In genomic region chr5:136249678-136250266, GRCh38 we compare ENCODE assay signal across 8 cellular contexts. TPM values are rescaled to one million over a fixed set of nuclear protein-coding genes. Genes with fewer than 3 reads are reported as not detected.
DNase-seq lines count a peak whose midpoint lies in the region; ATAC-seq and TF ChIP-seq lines count a peak whose summit lies in the region.

No MANE protein-coding gene starts in this region.

- H3K4me3 ChIP-seq in MM.1S (ENCODE audit: low read length) (no peak overlapping the region), esophagus muscularis mucosa (no peak overlapping the region)

- H3K36me3 ChIP-seq in MM.1S (replicated peaks; ENCODE audit: insufficient read depth, low read length) (no peaks in the 10 kb centered on the region), esophagus muscularis mucosa (no peaks in the 10 kb centered on the region)

- 3% methylated on average over 5 of the region's 5 CpGs for WGBS in esophagus muscularis mucosa

- no peak for TF ChIP-seq POLR2A in esophagus muscularis mucosa (IDR thresholded peaks at IDR 0.05; ENCODE audit: low read depth)

- no peak overlapping the region for H3K27ac ChIP-seq in MM.1S (ENCODE audit: low read length)
- H3K27ac ChIP-seq in esophagus muscularis mucosa (replicated peaks in 1 of 4), result no peak overlapping the region

- no peaks in the 10 kb centered on the region for H3K4me1 Mint-ChIP-seq in neural crest cell

- H3K27me3 ChIP-seq in MM.1S (replicated peaks; ENCODE audit: insufficient read depth, low read length), result no peaks in the 10 kb centered on the region
- peaks cover 0 to 6% (median 0%) of the 10 kb centered on the region in 4 donors for H3K27me3 ChIP-seq in esophagus muscularis mucosa

- intact Hi-C loops in esophagus muscularis mucosa (cut with DNase I), result loop anchor here (5.0 kb wide), 1 partner anchor 523 kb away; no protein-coding TSS in a partner anchor

- H3K27me3 Mint-ChIP-seq in neural crest cell (ENCODE audit: low read depth), result peaks cover 41% of the 10 kb centered on the region

- no peak overlapping the region for H3K4me2 ChIP-seq in MM.1S (ENCODE audit: low read depth, low read length)

- no peaks in the 10 kb centered on the region for H3K9me2 ChIP-seq in MM.1S (replicated peaks; ENCODE audit: insufficient read depth, low read length)

- H3K36me3 Mint-ChIP-seq in neural crest cell (ENCODE audit: low read depth), result no peaks in the 10 kb centered on the region

- no peaks in the 10 kb centered on the region for H4K20me1 ChIP-seq in MM.1S (ENCODE audit: insufficient read depth, low read length)

- H3F3A ChIP-seq in MM.1S (ENCODE audit: insufficient read depth, low read length), result no peaks in the 10 kb centered on the region

- H3K79me2 ChIP-seq in MM.1S (ENCODE audit: low read length), result no peaks in the 10 kb centered on the region

- TF ChIP-seq CTCF in GM10266 (IDR thresholded peaks at IDR 0.05; ENCODE audit: control insufficient read depth, insufficient read depth, low read depth, missing control alignments) (peak; percentile 86), MM.1S (IDR thresholded peaks at IDR 0.05; ENCODE audit: low read length) (peak; percentile 89), esophagus muscularis mucosa (IDR thresholded peaks at IDR 0.05) (peak; percentile 55 to 78 (median 61)), neural crest cell (conservative IDR thresholded peaks at IDR 0.05) (peak; percentile 95)

- no peak overlapping the region for H2AFZ ChIP-seq in MM.1S (ENCODE audit: low read length)

- no peak for TF ChIP-seq EP300 in esophagus muscularis mucosa (IDR thresholded peaks at IDR 0.05)

- H3K9me3 Mint-ChIP-seq in neural crest cell, result peaks cover 2% of the 10 kb centered on the region

- DNase-seq in ACHN (peak; percentile 61), GM10266 (ENCODE audit: extremely low spot score) (peak; percentile 27), MM.1S (peak; percentile 49), SK-MEL-5 (ENCODE audit: low read depth, low spot score) (peak; percentile 76), esophagus muscularis mucosa (ENCODE audit: extremely low spot score) (no peak), neural crest cell (ENCODE audit: low read depth, low spot score) (peak; percentile 46), GF-D8 (lab: John Stamatoyannopoulos, UW) (no peak)

- H3K4me1 ChIP-seq in MM.1S (ENCODE audit: low read length) (no peaks in the 10 kb centered on the region), esophagus muscularis mucosa (no peaks in the 10 kb centered on the region)

- no peak overlapping the region for H3K27ac Mint-ChIP-seq in neural crest cell (ENCODE audit: unreplicated experiment)

- H3K4me3 Mint-ChIP-seq in neural crest cell, result no peak overlapping the region

- no peak for ATAC-seq in GM19463 (IDR thresholded peaks at IDR 0.05; ENCODE audit: unreplicated experiment)

- in situ Hi-C loops in ACHN (cut with HindIII; ENCODE audit: low pct_ligation_motif_present, low pct_unique_long_range_greater_than_20kb, low sequenced_read_pairs) (no loop called here), SK-MEL-5 (cut with HindIII; ENCODE audit: low pct_unique_long_range_greater_than_20kb, low sequenced_read_pairs) (no loop called here)

- H3K9me3 ChIP-seq in MM.1S (replicated peaks; ENCODE audit: insufficient read depth, low read length), result no peaks in the 10 kb centered on the region
- H3K9me3 ChIP-seq in esophagus muscularis mucosa, result no peaks in the 10 kb centered on the region

- no peak overlapping the region for H3K9ac ChIP-seq in MM.1S (ENCODE audit: low read length)

RNA-seq across cellular contexts. Expression of gene SMIM32, which starts 56.8 kb away (rescaled TPM):
- total RNA-seq in SK-MEL-5 (2014; rRNA removed; shearing (Covaris generic)), result not detected in 2 replicates
- polyA plus RNA-seq in SK-MEL-5 (2015; cell fraction: cytosol; rRNA removed), result not detected in 2 replicates
- not detected in 2 replicates for polyA plus RNA-seq in SK-MEL-5 (2015; cell fraction: nucleus; rRNA removed)
- total RNA-seq in esophagus muscularis mucosa, result not detected
- 0.18 TPM in 1 of 2 replicates, not detected in the other for total RNA-seq in neural crest cell

Comparison
In these comparisons a context has a peak if more than half of its experiments do, and no peak if none do; other contexts are left out.
1. DNase-seq: peak in ACHN (single experiment), GM10266 (single experiment), MM.1S (single experiment), SK-MEL-5 (single experiment) and neural crest cell (single experiment); none in esophagus muscularis mucosa (single experiment) and GF-D8 (single experiment).
2. Peak in every context shown above with its lines, with median percentiles within 50 percentile points of each other: CTCF ChIP-seq.